8 cellular contexts compared by ENCODE assay signal in genomic region chrX:119573840-119574393, GRCh38. TPM values are rescaled to one million over a fixed set of nuclear protein-coding genes. Genes with fewer than 3 reads are reported as not detected.
DNase-seq lines count a peak whose midpoint lies in the region; ATAC-seq and TF ChIP-seq lines count a peak whose summit lies in the region.

No MANE protein-coding gene starts in this region.

- H4K20me1 ChIP-seq in OCI-LY3 (ENCODE audit: insufficient read depth, low read length): peaks cover 4% of the 10 kb centered on the region; the same call in 1 of the 2 replicates

- peak; percentile 5 for ATAC-seq in activated CD8-positive, alpha-beta memory T cell treated with anti-CD3 and anti-CD28 coated beads, Interleukin-2, amount 10 ng/mL, durations not matched to agents 7 days and 5 days
- ATAC-seq in HG02571 (IDR thresholded peaks at IDR 0.05; ENCODE audit: unreplicated experiment) (peak; percentile 15), left lobe of liver (peak; percentile 55)

- H2AFZ ChIP-seq in OCI-LY3 (ENCODE audit: low read depth, low read length): peak overlapping the region; percentile 100

- H3K27ac ChIP-seq in OCI-LY3 (ENCODE audit: low read length): peak overlapping the region; percentile 45
- H3K27ac ChIP-seq in cingulate gyrus (ENCODE audit: low read depth, low read length): peak overlapping the region; percentile 81
- peak overlapping the region; percentile 94 for H3K27ac ChIP-seq in suprapubic skin

- H3K79me2 ChIP-seq in OCI-LY3 (ENCODE audit: low read length): peaks cover 23% of the 10 kb centered on the region

- H3K27me3 ChIP-seq in OCI-LY3 (ENCODE audit: low read depth, low read length): no peaks in the 10 kb centered on the region
- H3K27me3 ChIP-seq in suprapubic skin: no peaks in the 10 kb centered on the region

- H3K4me2 ChIP-seq in OCI-LY3 (ENCODE audit: low read length): peak overlapping the region; percentile 79

- H3K9me3 ChIP-seq in OCI-LY3 (ENCODE audit: insufficient read depth, low read length) (no peaks in the 10 kb centered on the region), suprapubic skin (no peaks in the 10 kb centered on the region)

- H3K4me1 Mint-ChIP-seq in activated CD8-positive, alpha-beta memory T cell treated with anti-CD3 and anti-CD28 coated beads, Interleukin-2, amount 10 ng/mL, durations not matched to agents 7 days and 5 days: peaks cover 26% of the 10 kb centered on the region

- H3K36me3 Mint-ChIP-seq in activated CD8-positive, alpha-beta memory T cell treated with anti-CD3 and anti-CD28 coated beads, Interleukin-2, amount 10 ng/mL, durations not matched to agents 7 days and 5 days: peaks cover 9% of the 10 kb centered on the region

- H3K4me3 Mint-ChIP-seq in activated CD8-positive, alpha-beta memory T cell treated with anti-CD3 and anti-CD28 coated beads, Interleukin-2, amount 10 ng/mL, durations not matched to agents 7 days and 5 days: peak overlapping the region; percentile 79

- TF ChIP-seq EP300 in suprapubic skin (IDR thresholded peaks at IDR 0.05): no peak

- H3K36me3 ChIP-seq in OCI-LY3 (replicated peaks; ENCODE audit: low read depth, low read length) (peaks cover 4% of the 10 kb centered on the region), suprapubic skin (no peaks in the 10 kb centered on the region)

- no peak for DNase-seq in activated CD8-positive, alpha-beta memory T cell treated with anti-CD3 and anti-CD28 coated beads, Interleukin-2, amount 10 ng/mL, durations not matched to agents 7 days and 5 days
- DNase-seq in activated CD8-positive, alpha-beta memory T cell treated with anti-CD3 and anti-CD28 coated beads, Interleukin-2, amount 50 U/mL, for 48 hours: no peak
- DNase-seq in left lobe of liver (ENCODE audit: low spot score) (peak; percentile 50), suprapubic skin (ENCODE audit: low spot score in 2 of 2) (peak in 1 of 2 donors; percentile 76), NCI-H446 (lab: John Stamatoyannopoulos, UW) (no peak)

- H3K9me3 Mint-ChIP-seq in activated CD8-positive, alpha-beta memory T cell treated with anti-CD3 and anti-CD28 coated beads, Interleukin-2, amount 10 ng/mL, durations not matched to agents 7 days and 5 days (ENCODE audit: low read depth): no peaks in the 10 kb centered on the region

- CTCF ChIA-PET in activated CD8-positive, alpha-beta memory T cell treated with anti-CD3 and anti-CD28 coated beads, Interleukin-2, amount 10 ng/mL, durations not matched to agents 7 days and 5 days (lab: Charles Lee): interaction anchor here (1.0 to 1.8 kb wide), 4 partner anchors 57 to 179 kb away, joined by 3 to 5 read pairs (median 4); no protein-coding TSS in a partner anchor

- peak overlapping the region; percentile 87 for H3K27ac Mint-ChIP-seq in activated CD8-positive, alpha-beta memory T cell treated with anti-CD3 and anti-CD28 coated beads, Interleukin-2, amount 10 ng/mL, durations not matched to agents 7 days and 5 days

- H3K9ac ChIP-seq in OCI-LY3 (ENCODE audit: low read length): peak overlapping the region; percentile 88

- peak overlapping the region; percentile 90 for H3K4me3 ChIP-seq in OCI-LY3 (ENCODE audit: low read length)
- H3K4me3 ChIP-seq in suprapubic skin: peak overlapping the region; percentile 74

- no peak for TF ChIP-seq POLR2A in suprapubic skin (IDR thresholded peaks at IDR 0.05)

- no peak for TF ChIP-seq CTCF in OCI-LY3 (IDR thresholded peaks at IDR 0.05; ENCODE audit: low read depth, low read length)
- no peak for TF ChIP-seq CTCF in suprapubic skin (IDR thresholded peaks at IDR 0.05)

- H3K4me1 ChIP-seq in OCI-LY3 (ENCODE audit: low read length): peaks cover 25% of the 10 kb centered on the region
- H3K4me1 ChIP-seq in suprapubic skin: peaks cover 14% of the 10 kb centered on the region

- 33% methylated on average over 30 of the region's 30 CpGs for WGBS in suprapubic skin

- no peaks in the 10 kb centered on the region for H3K27me3 Mint-ChIP-seq in activated CD8-positive, alpha-beta memory T cell treated with anti-CD3 and anti-CD28 coated beads, Interleukin-2, amount 10 ng/mL, durations not matched to agents 7 days and 5 days

RNA-seq across cellular contexts. Expression of gene UBE2A, which starts 0.4 kb away (rescaled TPM):
- total RNA-seq in activated CD8-positive, alpha-beta memory T cell treated with anti-CD3 and anti-CD28 coated beads, Interleukin-2, amount 10 ng/mL, durations not matched to agents 7 days and 5 days: 10 to 100 TPM; 81.2 to 84.8 TPM
- total RNA-seq in left lobe of liver (13.6 TPM), suprapubic skin (10 to 100 TPM; 22.1 to 32.7 (median 28.8) TPM)

RNA-seq across cellular contexts. Expression of gene STEEP1, which starts 8.7 kb away (rescaled TPM):
- total RNA-seq in activated CD8-positive, alpha-beta memory T cell treated with anti-CD3 and anti-CD28 coated beads, Interleukin-2, amount 10 ng/mL, durations not matched to agents 7 days and 5 days: 10 to 100 TPM; 18.5 to 21.4 TPM
- total RNA-seq in left lobe of liver (6.8 TPM), suprapubic skin (10 to 100 TPM; 26.6 to 45.6 (median 33.6) TPM)

RNA-seq across cellular contexts. Expression of gene NKRF, which starts 32.3 kb away (rescaled TPM):
- 10 to 100 TPM; 16.9 to 22.0 TPM for total RNA-seq in activated CD8-positive, alpha-beta memory T cell treated with anti-CD3 and anti-CD28 coated beads, Interleukin-2, amount 10 ng/mL, durations not matched to agents 7 days and 5 days
- total RNA-seq in left lobe of liver: 4.2 TPM
- 10 to 100 TPM in 3 of 4 donors, 1 to 10 TPM in 1; 9.7 to 13.6 (median 11.9) TPM for total RNA-seq in suprapubic skin

Comparison
In these comparisons a context has a peak if more than half of its experiments do, and no peak if none do; other contexts are left out.
1. ATAC-seq: peak in every context shown above with its lines; median percentile 55 in left lobe of liver; 15 in HG02571; 5 in activated CD8-positive, alpha-beta memory T cell treated with anti-CD3 and anti-CD28 coated beads, Interleukin-2, amount 10 ng/mL, durations not matched to agents 7 days and 5 days.